22 cellular contexts compared by ENCODE assay signal in genomic region chr14:79658224-79658623, GRCh38.
"Had no signal": no experiment of that assay in that cellular context is flagged by ENCODE, and none has a peak within 500 bp of the region (broad histone marks: within the 10 kb centered on the region; RNA-seq: fewer than 3 reads in every experiment).

No MANE protein-coding gene starts in this region.

- H3K27me3 Mint-ChIP-seq: activated CD4-positive, alpha-beta T cell treated with anti-CD3 and anti-CD28 coated beads, Interleukin-2, amount 10 ng/mL, durations not matched to agents 24 days and 14 days; activated CD8-positive, alpha-beta memory T cell treated with anti-CD3 and anti-CD28 coated beads, Interleukin-2, amount 10 ng/mL, durations not matched to agents 7 days and 5 days; activated CD8-positive, alpha-beta T cell treated with anti-CD3 and anti-CD28 coated beads for 36 hours; memory B cell; natural killer cell treated with Interleukin-12 subunit alpha and Interleukin-12 subunit beta and Interleukin-15 and Interleukin-18, amount 100 ng/mL, for 72 hours had no signal

- H3K4me1 ChIP-seq: gastroesophageal sphincter, heart left ventricle, psoas muscle, upper lobe of left lung had no signal

- H3K27me3 ChIP-seq: gastroesophageal sphincter, heart left ventricle, neutrophil, ovary, upper lobe of left lung had no signal

- H3K27ac Mint-ChIP-seq: activated CD4-positive, alpha-beta T cell treated with anti-CD3 and anti-CD28 coated beads, Interleukin-2, amount 10 ng/mL, durations not matched to agents 24 days and 14 days; activated CD8-positive, alpha-beta memory T cell treated with anti-CD3 and anti-CD28 coated beads, Interleukin-2, amount 10 ng/mL, durations not matched to agents 7 days and 5 days; activated CD8-positive, alpha-beta T cell treated with anti-CD3 and anti-CD28 coated beads for 36 hours; activated naive CD8-positive, alpha-beta T cell treated with anti-CD3 and anti-CD28 coated beads, Interleukin-2, amount 50 U/mL, for 24 hours; memory B cell; natural killer cell treated with Interleukin-12 subunit alpha and Interleukin-12 subunit beta and Interleukin-15 and Interleukin-18, amount 100 ng/mL, for 72 hours had no signal

- DNase-seq: activated CD4-positive, alpha-beta T cell treated with anti-CD3 and anti-CD28 coated beads, Interleukin-2, amount 10 ng/mL, durations not matched to agents 24 days and 14 days; activated CD8-positive, alpha-beta memory T cell treated with anti-CD3 and anti-CD28 coated beads, Interleukin-2, amount 10 ng/mL, durations not matched to agents 7 days and 5 days; activated CD8-positive, alpha-beta T cell treated with anti-CD3 and anti-CD28 coated beads for 36 hours; activated effector memory CD4-positive, alpha-beta T cell treated with anti-CD3 and anti-CD28 coated beads, Interleukin-2, amount 50 U/mL, for 16 hours; activated naive CD4-positive, alpha-beta T cell treated with anti-CD3 and anti-CD28 coated beads, Interleukin-2, amount 50 U/mL, for 16 hours; activated naive CD8-positive, alpha-beta T cell treated with anti-CD3 and anti-CD28 coated beads, Interleukin-2, amount 50 U/mL, for 24 hours; activated T-cell treated with anti-CD3 and anti-CD28 coated beads for 4 hours; cortex of kidney; heart left ventricle; islet precursor cell; left cardiac atrium; ovary; psoas muscle; right cardiac atrium; stimulated activated CD4-positive, alpha-beta T cell treated with anti-CD3 and anti-CD28 coated beads, Interleukin-4, amount 100 ng/mL, for 24 hours; stimulated activated naive CD4-positive, alpha-beta T cell treated with Interleukin-2 at 50 U/mL for 16 hours; upper lobe of left lung had no signal

- H3K4me3 ChIP-seq: gastroesophageal sphincter, heart left ventricle, ovary, psoas muscle, upper lobe of left lung had no signal

- H3K4me1 Mint-ChIP-seq: activated CD4-positive, alpha-beta T cell treated with anti-CD3 and anti-CD28 coated beads, Interleukin-2, amount 10 ng/mL, durations not matched to agents 24 days and 14 days; activated CD8-positive, alpha-beta memory T cell treated with anti-CD3 and anti-CD28 coated beads, Interleukin-2, amount 10 ng/mL, durations not matched to agents 7 days and 5 days; activated naive CD8-positive, alpha-beta T cell treated with anti-CD3 and anti-CD28 coated beads, Interleukin-2, amount 50 U/mL, for 24 hours; memory B cell had no signal

- H3K4me3 Mint-ChIP-seq: activated CD4-positive, alpha-beta T cell treated with anti-CD3 and anti-CD28 coated beads, Interleukin-2, amount 10 ng/mL, durations not matched to agents 24 days and 14 days; activated CD8-positive, alpha-beta memory T cell treated with anti-CD3 and anti-CD28 coated beads, Interleukin-2, amount 10 ng/mL, durations not matched to agents 7 days and 5 days; activated CD8-positive, alpha-beta T cell treated with anti-CD3 and anti-CD28 coated beads for 36 hours; activated naive CD8-positive, alpha-beta T cell treated with anti-CD3 and anti-CD28 coated beads, Interleukin-2, amount 50 U/mL, for 24 hours; memory B cell; natural killer cell treated with Interleukin-12 subunit alpha and Interleukin-12 subunit beta and Interleukin-15 and Interleukin-18, amount 100 ng/mL, for 72 hours had no signal

- H3K36me3 Mint-ChIP-seq: activated CD8-positive, alpha-beta memory T cell treated with anti-CD3 and anti-CD28 coated beads, Interleukin-2, amount 10 ng/mL, durations not matched to agents 7 days and 5 days; memory B cell; natural killer cell treated with Interleukin-12 subunit alpha and Interleukin-12 subunit beta and Interleukin-15 and Interleukin-18, amount 100 ng/mL, for 72 hours had no signal

- H3K27ac ChIP-seq: epithelial cell of prostate, gastroesophageal sphincter, heart left ventricle, neutrophil, ovary, psoas muscle, upper lobe of left lung had no signal

- H3K36me3 ChIP-seq: gastroesophageal sphincter, heart left ventricle, neutrophil, ovary, upper lobe of left lung had no signal

- H3K9me3 ChIP-seq: gastroesophageal sphincter, neutrophil, ovary, psoas muscle, upper lobe of left lung had no signal
